Comparison of ENCODE assay signal across 27 cellular contexts in genomic region chr1:154469844-154470417, GRCh38. TPM values are rescaled to one million over a fixed set of nuclear protein-coding genes. Genes with fewer than 3 reads are reported as not detected.
DNase-seq lines count a peak whose midpoint lies in the region; ATAC-seq and TF ChIP-seq lines count a peak whose summit lies in the region.
"Had no signal": no experiment of that assay in that cellular context is flagged by ENCODE, and none has a peak within 500 bp of the region (broad histone marks: within the 10 kb centered on the region; RNA-seq: fewer than 3 reads in every experiment).

No MANE protein-coding gene starts in this region.

- no peaks in the 10 kb centered on the region for H3K27me3 ChIP-seq in left lung
- H3K27me3 ChIP-seq: esophagus squamous epithelium, thyroid gland had no signal

- no peak overlapping the region for H3K4me3 ChIP-seq in left lung
- H3K4me3 ChIP-seq: esophagus squamous epithelium, thyroid gland had no signal

- no peak overlapping the region for H3K4me3 Mint-ChIP-seq in T-cell
- H3K4me3 Mint-ChIP-seq: activated naive CD4-positive, alpha-beta T cell treated with anti-CD3 and anti-CD28 coated beads, Interleukin-2, amount 50 U/mL, for 24 hours; activated T-cell treated with anti-CD3 and anti-CD28 coated beads, Interleukin-2, amount 50 U/mL, for 4 hours; effector memory CD8-positive, alpha-beta T cell; H9; natural killer cell treated with Interleukin-12 subunit alpha and Interleukin-12 subunit beta and Interleukin-15 and Interleukin-18, amount 100 ng/mL, for 72 hours had no signal

- peaks cover 3% of the 10 kb centered on the region for H3K36me3 Mint-ChIP-seq in T-cell
- H3K36me3 Mint-ChIP-seq: activated naive CD4-positive, alpha-beta T cell treated with anti-CD3 and anti-CD28 coated beads, Interleukin-2, amount 50 U/mL, for 24 hours; natural killer cell treated with Interleukin-12 subunit alpha and Interleukin-12 subunit beta and Interleukin-15 and Interleukin-18, amount 100 ng/mL, for 72 hours had no signal

- H3K27ac Mint-ChIP-seq in T-cell = peak overlapping the region; percentile 23 to 50
- H3K27ac Mint-ChIP-seq: H9 had no signal

- ATAC-seq in T-cell (replicated peaks in 1 of 4) = no peak
- ATAC-seq in left lung = peak; percentile 89
- ATAC-seq in GM19351 (IDR thresholded peaks at IDR 0.05; ENCODE audit: unreplicated experiment) = no peak
- ATAC-seq: activated T-cell treated with anti-CD3 and anti-CD28 coated beads, Interleukin-2, amount 50 U/mL, for 4 hours; effector memory CD8-positive, alpha-beta T cell; natural killer cell treated with Interleukin-12 subunit alpha and Interleukin-12 subunit beta and Interleukin-15 and Interleukin-18, amount 100 ng/mL, for 72 hours; SK-N-SH treated with all-trans-retinoic acid at 6 μM for 48 hours had no signal

- no peaks in the 10 kb centered on the region for H3K27me3 Mint-ChIP-seq in T-cell
- H3K27me3 Mint-ChIP-seq: activated naive CD4-positive, alpha-beta T cell treated with anti-CD3 and anti-CD28 coated beads, Interleukin-2, amount 50 U/mL, for 24 hours; effector memory CD8-positive, alpha-beta T cell; progenitor cell of endocrine pancreas had no signal

- CTCF ChIA-PET in T-cell (lab: Charles Lee) = no interaction called here

- H3K27ac ChIP-seq in left lung = no peak overlapping the region
- peak overlapping the region; percentile 14 for H3K27ac ChIP-seq in temporal lobe (ENCODE audit: low read depth, low read length)
- no peak overlapping the region for H3K27ac ChIP-seq in substantia nigra (ENCODE audit: low read depth, low read length, poor library complexity, severe bottlenecking)
- H3K27ac ChIP-seq: 22Rv1, esophagus squamous epithelium, thyroid gland had no signal

- intact Hi-C loops in left lung (cut with DNase I) = no loop called here

- POLR2A ChIA-PET in T-cell (lab: Charles Lee) = no interaction called here

- H3K9me3 Mint-ChIP-seq in T-cell = no peaks in the 10 kb centered on the region
- H3K9me3 Mint-ChIP-seq: activated naive CD4-positive, alpha-beta T cell treated with anti-CD3 and anti-CD28 coated beads, Interleukin-2, amount 50 U/mL, for 24 hours; activated T-cell treated with anti-CD3 and anti-CD28 coated beads, Interleukin-2, amount 50 U/mL, for 4 hours; effector memory CD8-positive, alpha-beta T cell; H9; natural killer cell treated with Interleukin-12 subunit alpha and Interleukin-12 subunit beta and Interleukin-15 and Interleukin-18, amount 100 ng/mL, for 72 hours had no signal

- DNase-seq in NCI-H1417 (lab: John Stamatoyannopoulos, UW) = peak; percentile 30 to 51 (median 31)
- DNase-seq in NCI-H1417 treated with DMSO at 0.1 percent for 48 hours (lab: John Stamatoyannopoulos, UW) = no peak
- no peak for DNase-seq in T-cell
- peak in 1 of 2 donors; percentile 52 for DNase-seq in left lung
- no peak for DNase-seq in substantia nigra (lab: John Stamatoyannopoulos, UW)
- no peak for DNase-seq in SW480 (ENCODE audit: low spot score)
- DNase-seq: activated CD4-positive, CD25-positive, alpha-beta regulatory T cell treated with anti-CD3 and anti-CD28 coated beads, Interleukin-2, amount 50 U/mL, for 72 hours; activated T-cell treated with anti-CD3 and anti-CD28 coated beads, Interleukin-2, amount 50 U/mL, for 4 hours; effector memory CD8-positive, alpha-beta T cell; esophagus squamous epithelium; H9; Karpas-422; NCI-H2171 treated with DMSO at 0.1 percent for 48 hours; NK-92 treated with Interleukin-12 subunit alpha and Interleukin-12 subunit beta, amount 100 ng/mL, for 24 hours; stimulated activated CD4-positive, alpha-beta T cell treated with anti-CD3 and anti-CD28 coated beads, Interleukin-2, amount 100 ng/mL, for 24 hours; stimulated activated naive CD4-positive, alpha-beta T cell had no signal

- H3K9me3 ChIP-seq in left lung = no peaks in the 10 kb centered on the region
- H3K9me3 ChIP-seq: esophagus squamous epithelium, thyroid gland had no signal

- no peak for TF ChIP-seq CTCF in left lung (IDR thresholded peaks at IDR 0.05)

- peaks cover 10 to 38% of the 10 kb centered on the region in 2 donors for H3K4me1 ChIP-seq in left lung

- peaks cover 0 to 38% of the 10 kb centered on the region in 2 donors for H3K36me3 ChIP-seq in left lung
- H3K36me3 ChIP-seq: thyroid gland had no signal

- H3K4me1 Mint-ChIP-seq in T-cell = peaks cover 50 to 56% (median 50%) of the 10 kb centered on the region in 3 donors

RNA-seq across cellular contexts. Expression of gene TDRD10, which starts 32.1 kb away (rescaled TPM):
- total RNA-seq in T-cell (not detected), left lung (1 to 10 TPM; 3.8 to 5.0 TPM), temporal lobe (0.49 TPM)
- total RNA-seq: activated T-cell treated with anti-CD3 and anti-CD28 coated beads, Interleukin-2, amount 50 U/mL, for 4 hours; astrocyte; kidney epithelial cell; natural killer cell treated with Interleukin-12 subunit alpha and Interleukin-12 subunit beta and Interleukin-15 and Interleukin-18, amount 100 ng/mL, for 72 hours; progenitor cell of endocrine pancreas; RPMI7951 had no signal

RNA-seq across cellular contexts. Expression of gene SHE, which starts 32.3 kb away (rescaled TPM):
- total RNA-seq in T-cell (under 1 TPM in 3 of 5 donors, not detected in 2; 0.06 to 0.07 (median 0.06) TPM), left lung (10 to 100 TPM; 17.7 to 25.3 TPM), temporal lobe (1.2 TPM)
- total RNA-seq: astrocyte, progenitor cell of endocrine pancreas, RPMI7951 had no signal

Comparison
In these comparisons a context has a peak if more than half of its experiments do, and no peak if none do; other contexts are left out.
1. DNase-seq: peak in NCI-H1417 (3 of 3); none in NCI-H1417 treated with DMSO at 0.1 percent for 48 hours (single experiment), T-cell (0 of 34), substantia nigra (0 of 49) and SW480 (single experiment).